ENCODE assay signal across 1 cellular context in the genomic region with DNA sequence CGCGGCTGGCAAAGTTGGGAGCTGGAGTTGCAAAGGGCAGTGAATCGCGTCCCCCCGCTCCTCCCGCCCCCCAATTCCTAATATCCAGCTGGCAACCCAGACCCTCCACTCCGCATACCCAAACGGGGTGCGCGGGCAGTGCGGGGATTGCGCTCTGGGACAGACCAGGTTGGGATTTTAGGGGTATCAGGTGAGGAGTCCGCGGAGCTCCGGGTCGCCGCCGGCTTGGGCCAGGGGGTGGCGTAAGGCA.
TF ChIP-seq lines count a peak whose summit lies in the region.

No MANE protein-coding gene starts in this region.

TF ChIP-seq in SK-N-SH treated with all-trans-retinoic acid at 6 μM for 48 hours, 23 proteins besides CTCF, POLR2A, EP300 and RAD21 (continued from another document):
- TF ChIP-seq, protein P1, sequence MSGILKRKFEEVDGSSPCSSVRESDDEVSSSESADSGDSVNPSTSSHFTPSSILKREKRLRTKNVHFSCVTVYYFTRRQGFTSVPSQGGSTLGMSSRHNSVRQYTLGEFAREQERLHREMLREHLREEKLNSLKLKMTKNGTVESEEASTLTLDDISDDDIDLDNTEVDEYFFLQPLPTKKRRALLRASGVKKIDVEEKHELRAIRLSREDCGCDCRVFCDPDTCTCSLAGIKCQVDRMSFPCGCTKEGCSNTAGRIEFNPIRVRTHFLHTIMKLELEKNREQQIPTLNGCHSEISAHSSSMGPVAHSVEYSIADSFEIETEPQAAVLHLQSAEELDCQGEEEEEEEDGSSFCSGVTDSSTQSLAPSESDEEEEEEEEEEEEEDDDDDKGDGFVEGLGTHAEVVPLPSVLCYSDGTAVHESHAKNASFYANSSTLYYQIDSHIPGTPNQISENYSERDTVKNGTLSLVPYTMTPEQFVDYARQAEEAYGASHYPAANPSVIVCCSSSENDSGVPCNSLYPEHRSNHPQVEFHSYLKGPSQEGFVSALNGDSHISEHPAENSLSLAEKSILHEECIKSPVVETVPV (CRISPR knock-in tag; IDR thresholded peaks at IDR 0.05) = no peak
- TF ChIP-seq CSDC2 (CRISPR knock-in tag; IDR thresholded peaks at IDR 0.05) (no peak), GLIS3 (CRISPR knock-in tag; IDR thresholded peaks at IDR 0.05) (no peak), ZNF565 (CRISPR knock-in tag; conservative IDR thresholded peaks at IDR 0.05; ENCODE audit: low read depth) (no peak), ARNTL (CRISPR knock-in tag; IDR thresholded peaks at IDR 0.05; ENCODE audit: borderline replicate concordance, low read depth) (no peak), OSR1 (CRISPR knock-in tag; IDR thresholded peaks at IDR 0.05) (no peak), TOX (CRISPR knock-in tag; IDR thresholded peaks at IDR 0.05; ENCODE audit: borderline replicate concordance) (no peak), ZNF8 (CRISPR knock-in tag; IDR thresholded peaks at IDR 0.05) (no peak), ZFP3 (CRISPR knock-in tag; IDR thresholded peaks at IDR 0.05) (no peak), ZC3H10 (CRISPR knock-in tag; IDR thresholded peaks at IDR 0.05) (no peak), PPARA (CRISPR knock-in tag; IDR thresholded peaks at IDR 0.05; ENCODE audit: borderline replicate concordance) (no peak), ZNF70 (CRISPR knock-in tag; IDR thresholded peaks at IDR 0.05) (no peak), TCF4 (CRISPR knock-in tag; IDR thresholded peaks at IDR 0.05; ENCODE audit: borderline replicate concordance) (no peak)
- TF ChIP-seq, protein P2, sequence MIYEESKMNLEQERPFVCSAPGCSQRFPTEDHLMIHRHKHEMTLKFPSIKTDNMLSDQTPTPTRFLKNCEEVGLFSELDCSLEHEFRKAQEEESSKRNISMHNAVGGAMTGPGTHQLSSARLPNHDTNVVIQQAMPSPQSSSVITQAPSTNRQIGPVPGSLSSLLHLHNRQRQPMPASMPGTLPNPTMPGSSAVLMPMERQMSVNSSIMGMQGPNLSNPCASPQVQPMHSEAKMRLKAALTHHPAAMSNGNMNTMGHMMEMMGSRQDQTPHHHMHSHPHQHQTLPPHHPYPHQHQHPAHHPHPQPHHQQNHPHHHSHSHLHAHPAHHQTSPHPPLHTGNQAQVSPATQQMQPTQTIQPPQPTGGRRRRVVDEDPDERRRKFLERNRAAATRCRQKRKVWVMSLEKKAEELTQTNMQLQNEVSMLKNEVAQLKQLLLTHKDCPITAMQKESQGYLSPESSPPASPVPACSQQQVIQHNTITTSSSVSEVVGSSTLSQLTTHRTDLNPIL (CRISPR knock-in tag; IDR thresholded peaks at IDR 0.05; ENCODE audit: low read depth) = no peak
TF ChIP-seq in SK-N-SH treated with all-trans-retinoic acid at 6 μM for 48 hours: peak in this region for 0.
